Comparison of ENCODE assay signal across 10 cellular contexts in the genomic region with DNA sequence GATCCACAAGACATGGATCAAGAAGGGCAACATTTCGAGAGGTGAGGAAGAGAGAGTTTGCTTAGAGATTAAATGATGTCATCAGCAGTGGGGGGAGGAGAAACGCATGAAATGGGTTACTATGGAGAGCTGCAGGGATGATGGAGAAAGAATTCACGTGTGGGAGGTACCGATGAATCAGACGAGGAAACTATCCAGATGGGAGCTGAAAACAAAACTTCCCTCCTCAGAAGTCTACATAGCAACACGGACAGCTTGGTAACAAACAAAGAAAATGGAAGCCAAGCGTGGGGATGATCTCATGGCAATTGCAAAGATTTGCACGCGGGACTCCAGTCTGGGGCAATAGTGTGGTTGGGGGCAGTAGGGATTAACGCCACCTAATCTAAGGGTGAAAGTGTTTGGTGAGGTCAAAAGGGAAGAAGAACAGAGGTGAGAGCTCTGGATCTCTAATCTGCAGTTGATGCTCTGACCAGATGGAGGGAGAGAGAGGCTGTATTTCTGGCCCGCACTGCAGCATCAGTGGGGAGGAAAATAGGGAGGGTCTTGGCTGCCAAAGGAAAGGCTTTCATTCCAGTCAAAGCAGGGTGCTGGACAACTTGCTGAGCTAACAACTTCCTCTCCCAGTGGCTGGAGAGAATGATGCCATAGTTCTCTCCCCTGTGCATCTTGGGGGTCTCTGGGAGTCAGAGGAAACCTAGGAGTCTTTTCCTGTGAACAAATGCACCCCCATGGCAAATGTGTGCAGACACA. TPM values are rescaled to one million over a fixed set of nuclear protein-coding genes. Genes with fewer than 3 reads are reported as not detected.
A peak's percentile ranks its signal among the peaks of the same experiment; 100 is the strongest.
DNase-seq lines count a peak whose midpoint lies in the region; ATAC-seq and TF ChIP-seq lines count a peak whose summit lies in the region.
"Had no signal": no experiment of that assay in that cellular context is flagged by ENCODE, and none has a peak within 500 bp of the region (broad histone marks: within the 10 kb centered on the region; RNA-seq: fewer than 3 reads in every experiment).

No MANE protein-coding gene starts in this region.

- DNase-seq in EH (ENCODE audit: low read depth) = peak; percentile 87
- peak; percentile 86 to 90 for DNase-seq in foreskin fibroblast
- DNase-seq in NK-92 (lab: John Stamatoyannopoulos, UW; ENCODE audit: unreplicated experiment) = no peak
- DNase-seq in NAMALWA (ENCODE audit: low spot score) = no peak
- DNase-seq in Calu3 = no peak
- DNase-seq: small intestine had no signal

- no peak overlapping the region for H3K4me3 ChIP-seq in foreskin fibroblast (ENCODE audit: low read depth in 1 of 2, low read length in 2 of 2)
- no peak overlapping the region for H3K4me3 ChIP-seq in rectal smooth muscle tissue (ENCODE audit: low read length)

- no peaks in the 10 kb centered on the region for H3K36me3 ChIP-seq in rectal smooth muscle tissue (ENCODE audit: control insufficient read depth, insufficient read depth, low read length)

- ATAC-seq in GM19328 (IDR thresholded peaks at IDR 0.05; ENCODE audit: unreplicated experiment) = no peak

- no peak overlapping the region for H3K4me3 Mint-ChIP-seq in Calu3 (ENCODE audit: low read depth, unreplicated experiment)
- H3K4me3 Mint-ChIP-seq: activated naive CD4-positive, alpha-beta T cell treated with anti-CD3 and anti-CD28 coated beads, Interleukin-2, amount 50 U/mL, for 24 hours had no signal

- 48 to 65% (median 49%) methylated on average over 11 of the region's 11 CpGs for WGBS in adipose tissue, 3 donors

- peak overlapping the region; percentile 26 for H3K27ac ChIP-seq in adipose tissue (ENCODE audit: low read depth, low read length)
- H3K27ac ChIP-seq in rectal smooth muscle tissue (ENCODE audit: low read depth, low read length) = peak overlapping the region; percentile 76

- H3K9ac ChIP-seq in rectal smooth muscle tissue (ENCODE audit: low read length) = no peak overlapping the region

- H3K9me3 Mint-ChIP-seq in Calu3 (ENCODE audit: low read depth, unreplicated experiment) = no peaks in the 10 kb centered on the region
- H3K9me3 Mint-ChIP-seq: activated naive CD4-positive, alpha-beta T cell treated with anti-CD3 and anti-CD28 coated beads, Interleukin-2, amount 50 U/mL, for 24 hours had no signal

- H3K27me3 ChIP-seq in rectal smooth muscle tissue (ENCODE audit: control insufficient read depth, insufficient read depth, low read length) = no peaks in the 10 kb centered on the region

- intact Hi-C loops in Calu3 (cut with micrococcal nuclease; ENCODE audit: unreplicated experiment) = no loop called here

- no peak overlapping the region for H3K27ac Mint-ChIP-seq in Calu3 (ENCODE audit: unreplicated experiment)
- H3K27ac Mint-ChIP-seq: activated naive CD4-positive, alpha-beta T cell treated with anti-CD3 and anti-CD28 coated beads, Interleukin-2, amount 50 U/mL, for 24 hours had no signal

- BruUV-seq in Calu3 (replicated peaks; lab: Mats Ljungman, UMichigan) = no TSS peak

- H3K4me1 Mint-ChIP-seq in Calu3 (ENCODE audit: low read depth, unreplicated experiment) = peaks cover 9% of the 10 kb centered on the region
- H3K4me1 Mint-ChIP-seq: activated naive CD4-positive, alpha-beta T cell treated with anti-CD3 and anti-CD28 coated beads, Interleukin-2, amount 50 U/mL, for 24 hours had no signal

- H3K4me1 ChIP-seq in rectal smooth muscle tissue (ENCODE audit: control insufficient read depth, insufficient read depth, low read length) = peaks cover 12% of the 10 kb centered on the region

- no peaks in the 10 kb centered on the region for H3K36me3 Mint-ChIP-seq in Calu3 (ENCODE audit: insufficient read depth, unreplicated experiment)
- H3K36me3 Mint-ChIP-seq: activated naive CD4-positive, alpha-beta T cell treated with anti-CD3 and anti-CD28 coated beads, Interleukin-2, amount 50 U/mL, for 24 hours had no signal

- CTCF ChIA-PET in Calu3 (lab: Charles Lee) = no interaction called here

- H3K27me3 Mint-ChIP-seq in Calu3 (ENCODE audit: unreplicated experiment) = no peaks in the 10 kb centered on the region

- TF ChIP-seq CTCF in foreskin fibroblast (IDR thresholded peaks at IDR 0.05; ENCODE audit: low read depth, low read length) (no peak), Calu3 (IDR thresholded peaks at IDR 0.05; ENCODE audit: unreplicated experiment) (no peak)

RNA-seq across cellular contexts. Expression of a gene that starts 43.4 kb away (rescaled TPM):
- under 1 TPM; 0.34 to 0.61 (median 0.40) TPM for polyA plus RNA-seq in adipose tissue
- total RNA-seq in Calu3 (2022) = 0.86 and 1.1 TPM in 2 replicates

Comparison
In these comparisons a context has a peak if more than half of its experiments do, and no peak if none do; other contexts are left out.
1. DNase-seq: peak in EH (single experiment) and foreskin fibroblast (2 of 2); none in NK-92 (single experiment), NAMALWA (single experiment) and Calu3 (single experiment).